ENCODE assay signal across 22 cellular contexts in the genomic region with DNA sequence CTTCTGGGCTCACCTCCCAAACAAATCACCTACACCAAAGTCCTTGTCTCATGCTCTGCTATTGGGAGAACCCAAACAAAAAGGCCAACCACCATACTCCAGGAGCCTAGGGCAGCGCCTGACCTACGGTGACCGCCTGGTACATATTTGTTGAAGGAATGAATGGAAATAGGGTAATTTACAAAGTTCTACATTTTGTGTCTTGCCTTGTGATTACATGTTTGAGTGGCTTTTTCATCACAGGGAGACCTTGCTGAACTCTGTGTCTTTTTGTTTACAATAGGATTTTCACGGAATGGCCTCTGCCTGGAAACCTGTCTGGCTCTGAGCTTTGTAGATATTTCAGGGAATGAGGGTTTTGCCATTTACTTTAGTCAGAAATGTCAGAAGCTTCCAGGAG. TPM values are rescaled to one million over a fixed set of nuclear protein-coding genes. Genes with fewer than 3 reads are reported as not detected.
A peak's percentile ranks its signal among the peaks of the same experiment; 100 is the strongest.
DNase-seq lines count a peak whose midpoint lies in the region; ATAC-seq and TF ChIP-seq lines count a peak whose summit lies in the region.
"Had no signal": no experiment of that assay in that cellular context is flagged by ENCODE, and none has a peak within 500 bp of the region (broad histone marks: within the 10 kb centered on the region; RNA-seq: fewer than 3 reads in every experiment).

No MANE protein-coding gene starts in this region.

- WGBS in esophagus muscularis mucosa: 62% methylated on average over 4 of the region's 4 CpGs

- no peak for TF ChIP-seq CTCF in esophagus muscularis mucosa (IDR thresholded peaks at IDR 0.05)
- no peak for TF ChIP-seq CTCF in A673 (conservative IDR thresholded peaks at IDR 0.05; ENCODE audit: low read depth, low read length)

- TF ChIP-seq EP300 in esophagus muscularis mucosa (IDR thresholded peaks at IDR 0.05): peak; percentile 9

- no peak for TF ChIP-seq POLR2A in esophagus muscularis mucosa (IDR thresholded peaks at IDR 0.05; ENCODE audit: low read depth)

- POLR2A ChIA-PET in A673 (lab: Charles Lee; ENCODE audit: low non-redundant PET): no interaction called here

- CTCF ChIA-PET in A673 (lab: Charles Lee): no interaction called here

- ATAC-seq in GM18870 (IDR thresholded peaks at IDR 0.05; ENCODE audit: unreplicated experiment) (no peak), HG03025 (IDR thresholded peaks at IDR 0.05; ENCODE audit: low FRiP score, unreplicated experiment) (no peak)

- BruUV-seq in A673 (replicated peaks; lab: Mats Ljungman, UMichigan): no TSS peak

- intact Hi-C loops in esophagus muscularis mucosa (cut with DNase I): no loop called here
- intact Hi-C loops in A673 (cut with micrococcal nuclease; ENCODE audit: unreplicated experiment): no loop called here

- peaks cover 0 to 67% (median 59%) of the 10 kb centered on the region in 4 donors for H3K4me1 ChIP-seq in esophagus muscularis mucosa
- H3K4me1 ChIP-seq in muscle layer of duodenum (ENCODE audit: control insufficient read depth in 1 of 2, insufficient read depth in 2 of 2, low read length in 2 of 2): peaks cover 0 to 15% of the 10 kb centered on the region in 2 donors
- peaks cover 42% of the 10 kb centered on the region for H3K4me1 ChIP-seq in stomach smooth muscle (ENCODE audit: control insufficient read depth, insufficient read depth, low read length)
- peaks cover 6% of the 10 kb centered on the region for H3K4me1 ChIP-seq in A673 (ENCODE audit: insufficient read depth, low read length, poor library complexity, severe bottlenecking)
- H3K4me1 ChIP-seq: SJSA1 had no signal

- peak overlapping the region; percentile 71 to 83 (median 77) for H3K27ac ChIP-seq in esophagus muscularis mucosa (replicated peaks in 1 of 4)
- peak overlapping the region; percentile 53 for H3K27ac ChIP-seq in muscle layer of duodenum (ENCODE audit: low read length)
- peak overlapping the region; percentile 76 for H3K27ac ChIP-seq in stomach smooth muscle (ENCODE audit: low read length)
- H3K27ac ChIP-seq in A673 (ENCODE audit: low read depth, low read length, poor library complexity, severe bottlenecking): no peak overlapping the region
- H3K27ac ChIP-seq: GM23248, KMS-11, SJSA1 had no signal

- DNase-seq in esophagus muscularis mucosa (ENCODE audit: extremely low spot score): no peak
- DNase-seq in NCI-H187 treated with DMSO at 0.1 percent for 48 hours (lab: John Stamatoyannopoulos, UW): no peak
- DNase-seq in A673 (ENCODE audit: low spot score): no peak
- DNase-seq: DMS153, DND-41, GM23248, H9, MM.1S, NCI-H1694, NCI-H2081, NCI-H2227 treated with DMSO at 0.1 percent for 48 hours, NCI-H510A, NCI-H69, Right ventricle myocardium superior, RPMI8226 had no signal

- H3K36me3 ChIP-seq in esophagus muscularis mucosa (no peaks in the 10 kb centered on the region), muscle layer of duodenum (ENCODE audit: control insufficient read depth in 1 of 2, insufficient read depth in 2 of 2, low read length in 2 of 2) (no peaks in the 10 kb centered on the region), stomach smooth muscle (ENCODE audit: control insufficient read depth in 2 of 2, insufficient read depth in 2 of 2, low read length in 2 of 2) (no peaks in the 10 kb centered on the region), A673 (ENCODE audit: insufficient read depth, low read length, poor library complexity, severe bottlenecking) (no peaks in the 10 kb centered on the region)
- H3K36me3 ChIP-seq: SJSA1 had no signal

- peak overlapping the region in 1 of 2 donors; percentile 21 for H3K9ac ChIP-seq in stomach smooth muscle (ENCODE audit: low read length in 2 of 2)
- H3K9ac ChIP-seq: GM23248, KMS-11 had no signal

- H3K9me3 ChIP-seq in esophagus muscularis mucosa (no peaks in the 10 kb centered on the region), muscle layer of duodenum (ENCODE audit: control insufficient read depth in 1 of 2, low read length in 2 of 2) (no peaks in the 10 kb centered on the region), stomach smooth muscle (ENCODE audit: control insufficient read depth in 2 of 2, low read length in 2 of 2) (no peaks in the 10 kb centered on the region), A673 (ENCODE audit: low read depth, low read length, poor library complexity, severe bottlenecking) (no peaks in the 10 kb centered on the region)
- H3K9me3 ChIP-seq: SJSA1 had no signal

- no peak overlapping the region for H3K4me3 ChIP-seq in esophagus muscularis mucosa
- H3K4me3 ChIP-seq in muscle layer of duodenum (ENCODE audit: low read depth in 1 of 2, low read length in 2 of 2): no peak overlapping the region
- H3K4me3 ChIP-seq in stomach smooth muscle (ENCODE audit: low read length in 2 of 2): no peak overlapping the region
- H3K4me3 ChIP-seq in A673 (ENCODE audit: low read depth, low read length, poor library complexity, severe bottlenecking): no peak overlapping the region
- H3K4me3 ChIP-seq: GM23248, SJSA1 had no signal

- H3K27me3 ChIP-seq in esophagus muscularis mucosa (no peaks in the 10 kb centered on the region), muscle layer of duodenum (ENCODE audit: low read depth, low read length) (no peaks in the 10 kb centered on the region), stomach smooth muscle (ENCODE audit: control insufficient read depth in 1 of 2, insufficient read depth in 2 of 2, low read length in 2 of 2) (peaks cover 0 to 2% of the 10 kb centered on the region in 2 donors), A673 (replicated peaks; ENCODE audit: insufficient read depth, low read depth, low read length, poor library complexity) (peaks cover 12% of the 10 kb centered on the region)

RNA-seq across cellular contexts. Expression of a gene that starts 11.3 kb away (rescaled TPM):
- total RNA-seq in esophagus muscularis mucosa: 10 to 100 TPM; 18.7 to 30.9 (median 21.8) TPM
- total RNA-seq in A673 (2021): 0.09 and 0.20 TPM in 2 replicates
- total RNA-seq: B cell, SJSA1 had no signal

Comparison
In these comparisons a context has a peak if more than half of its experiments do, and no peak if none do; other contexts are left out.
1. RNA of a gene that starts 11.3 kb away (total RNA-seq): 18.7 to 30.9 TPM in esophagus muscularis mucosa; 0.09 to 0.20 TPM in A673; every median in the first group is over 10 times any median in the second.